In genomic region chr1:19869929-19870328, GRCh38 we compare ENCODE assay signal across 20 cellular contexts. TPM values are rescaled to one million over a fixed set of nuclear protein-coding genes. Genes with fewer than 3 reads are reported as not detected.
DNase-seq lines count a peak whose midpoint lies in the region; ATAC-seq and TF ChIP-seq lines count a peak whose summit lies in the region.
"Had no signal": no experiment of that assay in that cellular context is flagged by ENCODE, and none has a peak within 500 bp of the region (broad histone marks: within the 10 kb centered on the region; RNA-seq: fewer than 3 reads in every experiment).

No MANE protein-coding gene starts in this region.

- intact Hi-C loops in mucosa of descending colon (cut with DNase I, micrococcal nuclease) = loop anchor here in 1 of 2 donors (10.0 kb wide), 1 partner anchor 55 kb away; the partner anchor contains the start of gene RNF186

- no peaks in the 10 kb centered on the region; the same call in 1 of the 2 replicates for H3K27me3 ChIP-seq in H7 (ENCODE audit: control insufficient read depth, insufficient read depth, low read length)
- H3K27me3 ChIP-seq: BE2C, ovary had no signal

- H3K4me3 ChIP-seq in choroid plexus epithelial cell (ENCODE audit: low read depth, low read length) (no peak overlapping the region), mucosa of descending colon (no peak overlapping the region), H7 (ENCODE audit: insufficient read depth, low read depth, low read length) (no peak overlapping the region)
- H3K4me3 ChIP-seq: heart right ventricle, ovary, sigmoid colon had no signal

- H3K36me3 ChIP-seq in mucosa of descending colon (ENCODE audit: low read depth) = no peaks in the 10 kb centered on the region
- no peaks in the 10 kb centered on the region for H3K36me3 ChIP-seq in H7 (replicated peaks; ENCODE audit: control insufficient read depth, insufficient read depth, low read length)
- H3K36me3 ChIP-seq: BE2C, heart right ventricle, ovary, sigmoid colon had no signal

- no peaks in the 10 kb centered on the region for H3K4me1 ChIP-seq in mucosa of descending colon (ENCODE audit: low read depth)
- H3K4me1 ChIP-seq: BE2C, heart right ventricle, sigmoid colon had no signal

- no peak for TF ChIP-seq CTCF in choroid plexus epithelial cell (conservative IDR thresholded peaks at IDR 0.05; ENCODE audit: low read depth, low read length)
- TF ChIP-seq CTCF in mucosa of descending colon (IDR thresholded peaks at IDR 0.05) = no peak

- peak; percentile 82 for DNase-seq in EH (ENCODE audit: low read depth)
- peak; percentile 93 for DNase-seq in NCI-H226
- peak; percentile 32 for DNase-seq in choroid plexus epithelial cell (ENCODE audit: low read depth)
- DNase-seq in mucosa of descending colon = no peak
- DNase-seq in kidney glomerular epithelial cell (lab: John Stamatoyannopoulos, UW) = no peak
- DNase-seq in NCI-H187 treated with DMSO at 0.1 percent for 48 hours (lab: John Stamatoyannopoulos, UW) = no peak
- no peak for DNase-seq in H7
- no peak for DNase-seq in superior temporal gyrus (ENCODE audit: extremely low spot score)
- DNase-seq: activated CD4-positive, alpha-beta T cell treated with anti-CD3 and anti-CD28 coated beads for 1 hour; activated gamma-delta T cell; aorta; BE2C; heart right ventricle; NCI-H1092; NCI-H774; ovary; sigmoid colon; stimulated activated CD4-positive, alpha-beta T cell treated with anti-CD3 and anti-CD28 coated beads, Interleukin-4, amount 100 ng/mL, for 1 hour had no signal

- no peaks in the 10 kb centered on the region for H3K9me3 ChIP-seq in mucosa of descending colon
- H3K9me3 ChIP-seq: BE2C, ovary had no signal

- peak; percentile 45 for ATAC-seq in mucosa of descending colon
- ATAC-seq: heart right ventricle had no signal

RNA-seq across cellular contexts. Expression of gene OTUD3, which starts 12.3 kb away (rescaled TPM):
- total RNA-seq in mucosa of descending colon = 10 to 100 TPM in 2 of 3 donors, 1 to 10 TPM in 1; 7.8 to 15.4 (median 11.6) TPM
- 8.2 and 12.5 TPM in 2 replicates for total RNA-seq in H7 (2014; rRNA removed; shearing (Covaris generic))

RNA-seq across cellular contexts. Expression of gene PLA2G2E, which starts 53.5 kb away (rescaled TPM):
- not detected for total RNA-seq in mucosa of descending colon
- not detected in 2 replicates for total RNA-seq in H7 (2014; rRNA removed; shearing (Covaris generic))
- total RNA-seq: aorta; heart right ventricle; ovary; sigmoid colon; T-helper 1 cell treated with Interleukin-12 subunit alpha and Interleukin-12 subunit beta and Interleukin-4 antibody, amounts not matched to agents 30 ng/mL and 1 ng/mL, for 36 hours; temporal lobe had no signal

RNA-seq across cellular contexts. Expression of gene RNF186, which starts 54.8 kb away (rescaled TPM):
- total RNA-seq in mucosa of descending colon = 10 to 100 TPM; 15.1 to 42.6 (median 41.0) TPM
- total RNA-seq in H7 (2014; rRNA removed; shearing (Covaris generic)) = not detected in 2 replicates
- total RNA-seq: aorta; heart right ventricle; sigmoid colon; T-helper 1 cell treated with Interleukin-12 subunit alpha and Interleukin-12 subunit beta and Interleukin-4 antibody, amounts not matched to agents 30 ng/mL and 1 ng/mL, for 36 hours; temporal lobe had no signal

Comparison
In these comparisons a context has a peak if more than half of its experiments do, and no peak if none do; other contexts are left out.
1. DNase-seq: peak in EH (single experiment), NCI-H226 (single experiment) and choroid plexus epithelial cell (single experiment); none in mucosa of descending colon (0 of 3), kidney glomerular epithelial cell (single experiment), NCI-H187 treated with DMSO at 0.1 percent for 48 hours (single experiment), H7 (single experiment) and superior temporal gyrus (single experiment).
2. RNA of gene RNF186, which starts 54.8 kb away (total RNA-seq): 15.1 to 42.6 TPM in mucosa of descending colon; not detected in H7; every median in the first group is over 10 times any median in the second.